In genomic region chrX:96244955-96245354, GRCh38 we compare ENCODE assay signal across 16 cellular contexts.
"Had no signal": no experiment of that assay in that cellular context is flagged by ENCODE, and none has a peak within 500 bp of the region (broad histone marks: within the 10 kb centered on the region; RNA-seq: fewer than 3 reads in every experiment).

No MANE protein-coding gene starts in this region.

- H3K4me3 ChIP-seq: skin epidermis, suprapubic skin, transverse colon, uterus had no signal

- H3K27me3 ChIP-seq: suprapubic skin, transverse colon had no signal

- H3K36me3 ChIP-seq: suprapubic skin, transverse colon, uterus had no signal

- ATAC-seq: activated CD4-positive, CD25-positive, alpha-beta regulatory T cell treated with anti-CD3 and anti-CD28 coated beads, Interleukin-2, amount 50 U/mL, for 24 hours; activated CD8-positive, alpha-beta T cell treated with anti-CD3 and anti-CD28 coated beads, Interleukin-2, amount 10 ng/mL, durations not matched to agents 7 days and 5 days; effector memory CD8-positive, alpha-beta T cell; natural killer cell had no signal

- H3K79me2 ChIP-seq: parathyroid adenoma had no signal

- H3K9me3 ChIP-seq: suprapubic skin, transverse colon, uterus had no signal

- DNase-seq: activated CD4-positive, alpha-beta T cell treated with anti-CD3 and anti-CD28 coated beads, Interleukin-2, amount 10 ng/mL, durations not matched to agents 7 days and 5 days; activated CD8-positive, alpha-beta T cell treated with anti-CD3 and anti-CD28 coated beads, Interleukin-2, amount 10 ng/mL, durations not matched to agents 7 days and 5 days; activated naive CD4-positive, alpha-beta T cell treated with anti-CD3 and anti-CD28 coated beads for 36 hours; activated T-cell treated with anti-CD3 and anti-CD28 coated beads, Interleukin-2, amount 50 U/mL, for 24 hours; caudate nucleus; effector memory CD8-positive, alpha-beta T cell; natural killer cell; retina; stimulated activated CD4-positive, alpha-beta T cell treated with anti-CD3 and anti-CD28 coated beads, Interleukin-15, amount 100 ng/mL, for 24 hours; stimulated activated CD4-positive, alpha-beta T cell treated with anti-CD3 and anti-CD28 coated beads, Interleukin-2, amount 100 ng/mL, for 48 hours; transverse colon; uterus had no signal

- H2AFZ ChIP-seq: parathyroid adenoma had no signal

- H3K27ac ChIP-seq: parathyroid adenoma, skin epidermis, suprapubic skin had no signal

- H3K4me1 ChIP-seq: parathyroid adenoma, suprapubic skin, uterus had no signal
